25 cellular contexts compared by ENCODE assay signal in the genomic region with DNA sequence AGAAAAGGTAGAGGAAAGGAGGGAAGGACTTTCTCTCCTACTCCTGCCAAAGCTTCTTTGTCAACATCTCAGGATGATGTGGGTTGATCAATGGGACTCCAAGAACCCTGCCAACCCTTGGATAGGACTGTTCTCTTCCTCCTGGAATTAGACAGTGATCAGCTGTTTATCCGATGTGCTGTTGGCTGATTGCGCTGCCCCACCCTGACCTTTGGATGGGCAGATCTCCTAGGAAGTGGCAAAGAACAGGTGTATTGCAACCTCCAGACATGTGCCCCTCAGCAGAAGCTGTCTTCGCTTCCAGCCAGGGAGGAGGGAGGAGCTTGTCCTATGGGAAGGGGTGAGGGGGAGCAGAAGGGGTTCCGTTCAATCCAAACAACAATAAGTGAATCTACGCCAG. TPM values are rescaled to one million over a fixed set of nuclear protein-coding genes. Genes with fewer than 3 reads are reported as not detected.
"Had no signal": no experiment of that assay in that cellular context is flagged by ENCODE, and none has a peak within 500 bp of the region (broad histone marks: within the 10 kb centered on the region; RNA-seq: fewer than 3 reads in every experiment).

No MANE protein-coding gene starts in this region.

- H3K27me3 ChIP-seq: brain microvascular endothelial cell, cardiac muscle cell had no signal

- ATAC-seq: activated CD4-positive, alpha-beta T cell treated with anti-CD3 and anti-CD28 coated beads for 36 hours; activated T-helper 17 cell treated with anti-CD3 and anti-CD28 coated beads, Interleukin-2, amount 50 U/mL, for 72 hours; Right ventricle myocardium inferior had no signal

- DNase-seq: activated CD4-positive, alpha-beta memory T cell treated with anti-CD3 and anti-CD28 coated beads, Interleukin-2, amount 10 ng/mL, durations not matched to agents 7 days and 5 days; activated CD4-positive, alpha-beta T cell treated with anti-CD3 and anti-CD28 coated beads for 36 hours; activated CD4-positive, alpha-beta T cell treated with anti-CD3 and anti-CD28 coated beads, Interleukin-2, amount 50 U/mL, for 1 hour; activated CD4-positive, CD25-positive, alpha-beta regulatory T cell; activated gamma-delta T cell; activated naive CD4-positive, alpha-beta T cell treated with anti-CD3 and anti-CD28 coated beads for 36 hours; activated T-cell treated with anti-CD3 and anti-CD28 coated beads for 4 hours; activated T-cell treated with anti-CD3 and anti-CD28 coated beads, Interleukin-2, amount 50 U/mL, for 48 hours; brain microvascular endothelial cell; NCI-H1105; NCI-H1436; NCI-H1694 treated with DMSO at 0.1 percent for 48 hours; NCI-H2029 treated with DMSO at 0.1 percent for 48 hours; NCI-H345; NCI-H510A; NCI-H526 treated with DMSO at 0.1 percent for 48 hours; RPMI8226; SK-N-SH; T-helper 1 cell had no signal

- H3K36me3 ChIP-seq: brain microvascular endothelial cell, cardiac muscle cell had no signal

- H3K4me3 ChIP-seq: cardiac muscle cell had no signal

- H3K9me3 ChIP-seq: SK-N-SH had no signal

- H3K27ac ChIP-seq: brain microvascular endothelial cell, cardiac muscle cell, KMS-11, VCaP had no signal

RNA-seq across cellular contexts. Expression of a gene that starts 30.5 kb away (rescaled TPM):
- total RNA-seq: activated CD4-positive, alpha-beta memory T cell treated with anti-CD3 and anti-CD28 coated beads, Interleukin-2, amount 10 ng/mL, durations not matched to agents 7 days and 5 days; activated CD4-positive, alpha-beta T cell treated with anti-CD3 and anti-CD28 coated beads for 36 hours; activated naive CD4-positive, alpha-beta T cell treated with anti-CD3 and anti-CD28 coated beads for 36 hours; activated T-helper 17 cell treated with anti-CD3 and anti-CD28 coated beads, Interleukin-2, amount 50 U/mL, for 72 hours; cardiac muscle cell; MCF 10A; Right ventricle myocardium inferior had no signal
- polyA plus RNA-seq: cardiac muscle cell, SK-N-SH had no signal
